ENCODE assay signal across 1 cellular context in genomic region chrX:151543706-151544105, GRCh38.
TF ChIP-seq lines count a peak whose summit lies in the region.

No MANE protein-coding gene starts in this region.

TF ChIP-seq in SK-N-SH, 30 proteins besides CTCF, POLR2A, EP300 and RAD21 (continued from another document):
- TF ChIP-seq USF1 (IDR thresholded peaks at IDR 0.05; ENCODE audit: borderline replicate concordance, low read depth) (no peak), JUND (IDR thresholded peaks at IDR 0.05) (no peak), POLR2AphosphoS5 (IDR thresholded peaks at IDR 0.05; ENCODE audit: low read depth, low read length) (no peak), RCOR1 (IDR thresholded peaks at IDR 0.05; ENCODE audit: low read length) (no peak), RFX5 (IDR thresholded peaks at IDR 0.05; ENCODE audit: low read length) (no peak), ZBTB33 (IDR thresholded peaks at IDR 0.05; ENCODE audit: borderline replicate concordance, low read depth) (no peak), IRF3 (IDR thresholded peaks at IDR 0.05; ENCODE audit: low read depth, low read length) (no peak), SIN3A (IDR thresholded peaks at IDR 0.05; ENCODE audit: borderline replicate concordance, low read depth, low read length) (no peak), CHD2 (IDR thresholded peaks at IDR 0.05; ENCODE audit: low read length, partially characterized antibody) (no peak)
